8 cellular contexts compared by ENCODE assay signal in genomic region chr2:112483047-112483473, GRCh38. TPM values are rescaled to one million over a fixed set of nuclear protein-coding genes. Genes with fewer than 3 reads are reported as not detected.
DNase-seq lines count a peak whose midpoint lies in the region; ATAC-seq, FAIRE-seq and TF ChIP-seq lines count a peak whose summit lies in the region.

No MANE protein-coding gene starts in this region.

- no peaks in the 10 kb centered on the region for H3K9me3 ChIP-seq in OCI-LY3 (ENCODE audit: insufficient read depth, low read length)
- H3K9me3 ChIP-seq in breast epithelium, result no peaks in the 10 kb centered on the region
- H3K9me3 ChIP-seq in subcutaneous abdominal adipose tissue (ENCODE audit: control insufficient read depth in 5 of 5, low read length in 5 of 5), result no peaks in the 10 kb centered on the region

- H3K79me2 ChIP-seq in OCI-LY3 (ENCODE audit: low read length), result peaks cover 25% of the 10 kb centered on the region

- TF ChIP-seq CTCF in C4-2B (conservative IDR thresholded peaks at IDR 0.05) (no peak), OCI-LY3 (IDR thresholded peaks at IDR 0.05; ENCODE audit: low read depth, low read length) (no peak), breast epithelium (IDR thresholded peaks at IDR 0.05) (no peak)

- H3K27ac ChIP-seq in C4-2B (peak overlapping the region; percentile 87), OCI-LY3 (ENCODE audit: low read length) (no peak overlapping the region), breast epithelium (peak overlapping the region; percentile 76 to 87), subcutaneous abdominal adipose tissue (ENCODE audit: low read depth, low read length) (peak overlapping the region; percentile 82)

- H3K36me3 ChIP-seq in OCI-LY3 (replicated peaks; ENCODE audit: low read depth, low read length) (peaks cover 5% of the 10 kb centered on the region), breast epithelium (no peaks in the 10 kb centered on the region), subcutaneous abdominal adipose tissue (ENCODE audit: control insufficient read depth in 5 of 5, insufficient read depth in 5 of 5, low read length in 5 of 5) (peaks cover 0 to 2% (median 0%) of the 10 kb centered on the region in 5 donors)

- FAIRE-seq in H54 (lab: Jason Lieb, UNC), result no peak

- DNase-seq in H54 (ENCODE audit: insufficient read length, low spot score), result peak; percentile 89
- no peak for DNase-seq in breast epithelium (ENCODE audit: low spot score in 2 of 2)
- peak; percentile 17 to 30 for DNase-seq in left colon

- peak overlapping the region; percentile 86; the same call in 1 of the 2 replicates for H2AFZ ChIP-seq in OCI-LY3 (ENCODE audit: low read depth, low read length)

- peak overlapping the region; percentile 99 for H3K4me2 ChIP-seq in OCI-LY3 (ENCODE audit: low read length)

- peak; percentile 12 for ATAC-seq in left colon
- ATAC-seq in HG03280 (IDR thresholded peaks at IDR 0.05; ENCODE audit: unreplicated experiment), result no peak
- no peak for ATAC-seq in HG03469 (IDR thresholded peaks at IDR 0.05; ENCODE audit: unreplicated experiment)

- H3K9ac ChIP-seq in OCI-LY3 (ENCODE audit: low read length) (peak overlapping the region; percentile 84), subcutaneous abdominal adipose tissue (ENCODE audit: low read length in 5 of 5) (peak overlapping the region in 2 of 5 donors; percentile 89 to 90)

- intact Hi-C loops in breast epithelium (cut with DNase I; ENCODE audit: low total_unique reads) (no loop called here), left colon (cut with DNase I, micrococcal nuclease) (no loop called here)

- H3K4me3 ChIP-seq in OCI-LY3 (ENCODE audit: low read length) (peak overlapping the region; percentile 87), breast epithelium (peak overlapping the region; percentile 63 to 94 (median 70)), subcutaneous abdominal adipose tissue (ENCODE audit: low read depth in 1 of 5, low read length in 5 of 5) (peak overlapping the region; percentile 73 to 92 (median 91))

- H4K20me1 ChIP-seq in OCI-LY3 (ENCODE audit: insufficient read depth, low read length), result no peaks in the 10 kb centered on the region

- H3K27me3 ChIP-seq in OCI-LY3 (ENCODE audit: low read depth, low read length), result no peaks in the 10 kb centered on the region
- no peaks in the 10 kb centered on the region for H3K27me3 ChIP-seq in breast epithelium
- no peaks in the 10 kb centered on the region for H3K27me3 ChIP-seq in subcutaneous abdominal adipose tissue (ENCODE audit: control insufficient read depth in 5 of 5, insufficient read depth in 4 of 5, low read length in 5 of 5)

- H3K4me1 ChIP-seq in OCI-LY3 (ENCODE audit: low read length), result peaks cover 5% of the 10 kb centered on the region
- H3K4me1 ChIP-seq in breast epithelium, result peaks cover 0 to 7% of the 10 kb centered on the region in 2 donors
- H3K4me1 ChIP-seq in subcutaneous abdominal adipose tissue (ENCODE audit: control insufficient read depth in 5 of 5, insufficient read depth in 5 of 5, low read length in 5 of 5), result peaks cover 6 to 39% (median 26%) of the 10 kb centered on the region in 5 donors

- TF ChIP-seq POLR2A in H54 (IDR thresholded peaks at IDR 0.05; ENCODE audit: low read depth, low read length) (peak; percentile 25; the same call in 1 of the 2 replicates), breast epithelium (IDR thresholded peaks at IDR 0.05) (no peak)

RNA-seq across cellular contexts. Expression of gene TTL, which starts 1.1 kb away (rescaled TPM):
- total RNA-seq in breast epithelium (10 to 100 TPM; 16.4 to 26.7 (median 22.0) TPM), left colon (10 to 100 TPM; 19.9 to 20.5 TPM)

RNA-seq across cellular contexts. Expression of gene RGPD8, which starts 49.6 kb away (rescaled TPM):
- total RNA-seq in breast epithelium (10 to 100 TPM; 30.4 to 48.9 (median 40.0) TPM), left colon (10 to 100 TPM; 10.7 to 11.4 TPM)

RNA-seq across cellular contexts. Expression of gene POLR1B, which starts 59.2 kb away (rescaled TPM):
- total RNA-seq in breast epithelium (10 to 100 TPM in 2 of 3 donors, 1 to 10 TPM in 1; 7.8 to 23.7 (median 15.7) TPM), left colon (10 to 100 TPM; 14.2 to 17.3 TPM)

Comparison
In these comparisons a context has a peak if more than half of its experiments do, and no peak if none do; other contexts are left out.
1. DNase-seq: peak in H54 (single experiment) and left colon (2 of 2); none in breast epithelium (0 of 2).
2. Peak in every context shown above with its lines, with median percentiles within 50 percentile points of each other: H3K4me3 ChIP-seq.